In genomic region chr2:25372405-25373268, GRCh38 we compare ENCODE assay signal across 10 cellular contexts.
DNase-seq lines count a peak whose midpoint lies in the region; ATAC-seq and TF ChIP-seq lines count a peak whose summit lies in the region.
"Had no signal": no experiment of that assay in that cellular context is flagged by ENCODE, and none has a peak within 500 bp of the region (broad histone marks: within the 10 kb centered on the region; RNA-seq: fewer than 3 reads in every experiment).

No MANE protein-coding gene starts in this region.

- peak overlapping the region; percentile 6; the same call in 1 of the 2 replicates for H3K4me2 ChIP-seq in OCI-LY1 (ENCODE audit: low read length)
- H3K4me2 ChIP-seq: A549 had no signal

- H4K20me1 ChIP-seq in OCI-LY1 (ENCODE audit: insufficient read depth, low read length), result no peaks in the 10 kb centered on the region

- DNase-seq in NCI-H2196 (lab: John Stamatoyannopoulos, UW; ENCODE audit: unreplicated experiment), result peak; percentile 44
- no peak for DNase-seq in NCI-H2196 treated with DMSO at 0.1 percent for 48 hours (lab: John Stamatoyannopoulos, UW; ENCODE audit: unreplicated experiment)
- peak; percentile 49 for DNase-seq in globus pallidus (ENCODE audit: low spot score)
- peak; percentile 80 for DNase-seq in putamen (ENCODE audit: low spot score)
- no peak for DNase-seq in UCSD-AML1 (lab: John Stamatoyannopoulos, UW; ENCODE audit: unreplicated experiment)
- DNase-seq: natural killer cell had no signal

- no peaks in the 10 kb centered on the region for H3K27me3 ChIP-seq in OCI-LY1 (ENCODE audit: insufficient read depth, low read length)

- no peaks in the 10 kb centered on the region for H3K79me2 ChIP-seq in OCI-LY1 (ENCODE audit: insufficient read depth, low read length)

- H2AFZ ChIP-seq in OCI-LY1 (ENCODE audit: low read length), result no peak overlapping the region

- no peak for TF ChIP-seq CTCF in OCI-LY1 (IDR thresholded peaks at IDR 0.05; ENCODE audit: low read length)

- no peaks in the 10 kb centered on the region for H3K9me3 ChIP-seq in OCI-LY1 (ENCODE audit: low read length)
- H3K9me3 ChIP-seq: A549 had no signal

- H3K9me2 ChIP-seq in OCI-LY1 (ENCODE audit: low read depth, low read length), result no peaks in the 10 kb centered on the region

- H3F3A ChIP-seq in OCI-LY1 (ENCODE audit: insufficient read depth, low read length), result no peaks in the 10 kb centered on the region

- H3K4me3 ChIP-seq in OCI-LY1 (ENCODE audit: low read depth, low read length, poor library complexity, severe bottlenecking), result no peak overlapping the region
- H3K4me3 ChIP-seq: A549 had no signal

- peak overlapping the region; percentile 92 for H3K27ac ChIP-seq in OCI-LY1 (ENCODE audit: low read depth, low read length, poor library complexity, severe bottlenecking)
- H3K27ac ChIP-seq: A549 had no signal

- no peaks in the 10 kb centered on the region; the same call in 1 of the 2 replicates for H3K36me3 ChIP-seq in OCI-LY1 (ENCODE audit: insufficient read depth, low read length)

- ATAC-seq in HG02642 (IDR thresholded peaks at IDR 0.05; ENCODE audit: poor library complexity, unreplicated experiment), result no peak
- ATAC-seq in HG02870 (IDR thresholded peaks at IDR 0.05; ENCODE audit: unreplicated experiment), result no peak
- ATAC-seq: A549, natural killer cell had no signal

- peaks cover 52% of the 10 kb centered on the region for H3K4me1 ChIP-seq in OCI-LY1 (ENCODE audit: insufficient read depth, low read length, severe bottlenecking)

- H3K9ac ChIP-seq in OCI-LY1 (ENCODE audit: low read length), result peak overlapping the region; percentile 47; the same call in 1 of the 2 replicates

Comparison
In these comparisons a context has a peak if more than half of its experiments do, and no peak if none do; other contexts are left out.
1. DNase-seq: peak in NCI-H2196 (single experiment), globus pallidus (single experiment) and putamen (single experiment); none in NCI-H2196 treated with DMSO at 0.1 percent for 48 hours (single experiment) and UCSD-AML1 (single experiment).